Comparison of ENCODE assay signal across 21 cellular contexts in genomic region chr22:29226246-29226981, GRCh38. TPM values are rescaled to one million over a fixed set of nuclear protein-coding genes. Genes with fewer than 3 reads are reported as not detected.
DNase-seq lines count a peak whose midpoint lies in the region; ATAC-seq and TF ChIP-seq lines count a peak whose summit lies in the region.
"Had no signal": no experiment of that assay in that cellular context is flagged by ENCODE, and none has a peak within 500 bp of the region (broad histone marks: within the 10 kb centered on the region; RNA-seq: fewer than 3 reads in every experiment).

No MANE protein-coding gene starts in this region.

- TF ChIP-seq POLR2A in esophagus squamous epithelium (IDR thresholded peaks at IDR 0.05) (no peak), transverse colon (IDR thresholded peaks at IDR 0.05) (no peak)

- H3K36me3 ChIP-seq in left ventricle myocardium inferior = no peaks in the 10 kb centered on the region
- H3K36me3 ChIP-seq in right atrium auricular region = no peaks in the 10 kb centered on the region
- no peaks in the 10 kb centered on the region for H3K36me3 ChIP-seq in esophagus squamous epithelium
- no peaks in the 10 kb centered on the region for H3K36me3 ChIP-seq in transverse colon

- 79 to 89% methylated on average over 3 to 5 of the region's 12 CpGs for WGBS in esophagus squamous epithelium, 2 donors
- 88% methylated on average over 7 of the region's 12 CpGs; no CpG with 5 or more reads in 1 of the 2 donors for WGBS in transverse colon (ENCODE audit: low coverage in 1 of 2), 2 donors

- H3K27ac ChIP-seq in left ventricle myocardium inferior (replicated peaks) (peak overlapping the region; percentile 29), right atrium auricular region (peak overlapping the region in 1 of 2 donors; percentile 35), esophagus squamous epithelium (peak overlapping the region in 3 of 4 donors; percentile 47 to 63 (median 59)), transverse colon (peak overlapping the region; percentile 57 to 69 (median 62))
- H3K27ac ChIP-seq: parathyroid adenoma had no signal

- H3K4me1 ChIP-seq in left ventricle myocardium inferior (peaks cover 15% of the 10 kb centered on the region), right atrium auricular region (peaks cover 0 to 23% of the 10 kb centered on the region in 2 donors), esophagus squamous epithelium (peaks cover 14 to 30% (median 15%) of the 10 kb centered on the region in 3 donors), transverse colon (peaks cover 0 to 16% (median 6%) of the 10 kb centered on the region in 4 donors)
- H3K4me1 ChIP-seq: parathyroid adenoma had no signal

- intact Hi-C loops in left ventricle myocardium inferior (cut with micrococcal nuclease) (no loop called here), esophagus squamous epithelium (cut with DNase I) (no loop called here), posterior vena cava (cut with DNase I) (no loop called here), transverse colon (cut with DNase I; ENCODE audit: low total_unique reads) (no loop called here)

- no peak for TF ChIP-seq CTCF in left ventricle myocardium inferior (IDR thresholded peaks at IDR 0.05; ENCODE audit: borderline replicate concordance)
- TF ChIP-seq CTCF in right atrium auricular region (IDR thresholded peaks at IDR 0.05) = no peak
- no peak for TF ChIP-seq CTCF in esophagus squamous epithelium (IDR thresholded peaks at IDR 0.05)
- TF ChIP-seq CTCF in transverse colon (IDR thresholded peaks at IDR 0.05) = no peak

- no peaks in the 10 kb centered on the region for H3K9me3 ChIP-seq in left ventricle myocardium inferior (replicated peaks)
- H3K9me3 ChIP-seq in right atrium auricular region = no peaks in the 10 kb centered on the region
- H3K9me3 ChIP-seq in esophagus squamous epithelium = no peaks in the 10 kb centered on the region
- H3K9me3 ChIP-seq in transverse colon = no peaks in the 10 kb centered on the region

- H3K27me3 ChIP-seq in left ventricle myocardium inferior (ENCODE audit: low read depth) (peaks cover 4% of the 10 kb centered on the region), right atrium auricular region (no peaks in the 10 kb centered on the region), esophagus squamous epithelium (no peaks in the 10 kb centered on the region), transverse colon (no peaks in the 10 kb centered on the region)

- H3K4me3 ChIP-seq in left ventricle myocardium inferior = no peak overlapping the region
- no peak overlapping the region for H3K4me3 ChIP-seq in right atrium auricular region
- no peak overlapping the region for H3K4me3 ChIP-seq in esophagus squamous epithelium
- H3K4me3 ChIP-seq in transverse colon = no peak overlapping the region
- H3K4me3 ChIP-seq: GM23338 had no signal

- no peak for DNase-seq in left ventricle myocardium inferior
- DNase-seq in right atrium auricular region (ENCODE audit: low spot score) = no peak
- DNase-seq in esophagus squamous epithelium (lab: John Stamatoyannopoulos, UW) = no peak
- DNase-seq in posterior vena cava (ENCODE audit: low spot score) = peak; percentile 59
- no peak for DNase-seq in transverse colon
- DNase-seq in C1 segment of cervical spinal cord (lab: John Stamatoyannopoulos, UW) = no peak
- DNase-seq in NCI-H1092 (lab: John Stamatoyannopoulos, UW) = no peak
- DNase-seq: activated CD4-positive, alpha-beta T cell treated with anti-CD3 and anti-CD28 coated beads, Interleukin-2, amount 10 ng/mL, durations not matched to agents 7 days and 5 days; activated naive CD8-positive, alpha-beta T cell treated with anti-CD3 and anti-CD28 coated beads, Interleukin-2, amount 10 ng/mL, durations not matched to agents 7 days and 5 days; DMS79; effector CD8-positive, alpha-beta T cell; naive thymus-derived CD8-positive, alpha-beta T cell; NCI-H1105; NCI-H446; stimulated activated CD4-positive, alpha-beta T cell treated with anti-CD3 and anti-CD28 coated beads, Interleukin-2, amount 100 ng/mL, for 24 hours; stimulated activated naive B cell treated with anti-CD40 and anti-IgM and Interleukin-4, amounts not matched to agents 10 μg/mL and 1 μg/mL and 100 μg/mL, for 72 hours had no signal

- TF ChIP-seq EP300 in transverse colon (IDR thresholded peaks at IDR 0.05; ENCODE audit: low read depth) = no peak

- no peak for ATAC-seq in GM19023 (IDR thresholded peaks at IDR 0.05; ENCODE audit: unreplicated experiment)
- ATAC-seq: naive thymus-derived CD8-positive, alpha-beta T cell; stimulated activated naive B cell treated with anti-CD40 and anti-IgM and Interleukin-4, amounts not matched to agents 10 μg/mL and 1 μg/mL and 100 μg/mL, for 72 hours had no signal

- in situ Hi-C loops in transverse colon (cut with MboI; ENCODE audit: low pct_ligation_motif_present in 1 of 4, low pct_unique_long_range_greater_than_20kb in 1 of 4, low sequenced_read_pairs in 3 of 4) = loop anchor here in 2 of 4 donors (25.0 kb wide), 2 partner anchors 364 to 639 kb away; no protein-coding TSS in a partner anchor

RNA-seq across cellular contexts. Expression of gene EMID1, which starts 20.7 kb away (rescaled TPM):
- total RNA-seq in left ventricle myocardium inferior (0.74 TPM), right atrium auricular region (under 1 TPM; 0.33 to 0.51 TPM), esophagus squamous epithelium (1 to 10 TPM in 1 of 4 donors, under 1 TPM in 2, not detected in 1; 0.18 to 1.5 (median 0.50) TPM), posterior vena cava (1 to 10 TPM; 1.4 to 2.4 TPM), transverse colon (10 to 100 TPM in 1 of 4 donors, 1 to 10 TPM in 1, under 1 TPM in 1, not detected in 1; 0.68 to 53.9 (median 1.9) TPM)
- total RNA-seq: A172; activated CD4-positive, alpha-beta T cell treated with anti-CD3 and anti-CD28 coated beads, Interleukin-2, amount 10 ng/mL, durations not matched to agents 7 days and 5 days; activated naive CD8-positive, alpha-beta T cell treated with anti-CD3 and anti-CD28 coated beads, Interleukin-2, amount 10 ng/mL, durations not matched to agents 7 days and 5 days; chondrocyte; naive thymus-derived CD8-positive, alpha-beta T cell had no signal

RNA-seq across cellular contexts. Expression of gene RHBDD3, which starts 41.4 kb away (rescaled TPM):
- total RNA-seq in left ventricle myocardium inferior = 15.0 TPM
- total RNA-seq in right atrium auricular region = 10 to 100 TPM; 16.5 to 23.4 TPM
- total RNA-seq in esophagus squamous epithelium = 10 to 100 TPM; 14.3 to 28.2 (median 20.1) TPM
- 10 to 100 TPM; 11.8 to 17.6 TPM for total RNA-seq in posterior vena cava
- 100 to 1,000 TPM in 1 of 4 donors, 10 to 100 TPM in 3; 20.9 to 131 (median 31.5) TPM for total RNA-seq in transverse colon

RNA-seq across cellular contexts. Expression of gene EWSR1, which starts 41.7 kb away (rescaled TPM):
- total RNA-seq in left ventricle myocardium inferior (122 TPM), right atrium auricular region (100 to 1,000 TPM; 153 to 179 TPM), esophagus squamous epithelium (100 to 1,000 TPM; 124 to 217 (median 174) TPM), posterior vena cava (100 to 1,000 TPM; 155 to 168 TPM), transverse colon (100 to 1,000 TPM; 196 to 318 (median 205) TPM)
